ENCODE assay signal across 9 cellular contexts in genomic region chr4:71732706-71733105, GRCh38. TPM values are rescaled to one million over a fixed set of nuclear protein-coding genes. Genes with fewer than 3 reads are reported as not detected.
A peak's percentile ranks its signal among the peaks of the same experiment; 100 is the strongest.
DNase-seq lines count a peak whose midpoint lies in the region; ATAC-seq, FAIRE-seq and TF ChIP-seq lines count a peak whose summit lies in the region.
"Had no signal": no experiment of that assay in that cellular context is flagged by ENCODE, and none has a peak within 500 bp of the region (broad histone marks: within the 10 kb centered on the region; RNA-seq: fewer than 3 reads in every experiment).

No MANE protein-coding gene starts in this region.

- H3K27ac ChIP-seq in KMS-11 (peak overlapping the region; percentile 15; the same call in 1 of the 2 replicates), astrocyte (ENCODE audit: low read depth, low read length) (no peak overlapping the region), right lobe of liver (no peak overlapping the region)

- intact Hi-C loops in Calu3 (cut with micrococcal nuclease; ENCODE audit: unreplicated experiment) (loop anchor here (1.0 to 2.0 kb wide), 2 partner anchors 554 to 571 kb away; no protein-coding TSS in a partner anchor), right lobe of liver (cut with DNase I) (no loop called here), posterior vena cava (cut with DNase I) (loop anchor here in 1 of 2 donors (5.0 kb wide), 1 partner anchor 1345 kb away; no protein-coding TSS in a partner anchor)

- H3K9me3 Mint-ChIP-seq in Calu3 (ENCODE audit: low read depth, unreplicated experiment) (no peaks in the 10 kb centered on the region), astrocyte (ENCODE audit: unreplicated experiment) (peaks cover 3% of the 10 kb centered on the region)

- no peak overlapping the region for H3K27ac Mint-ChIP-seq in Calu3 (ENCODE audit: unreplicated experiment)
- no peak overlapping the region for H3K27ac Mint-ChIP-seq in astrocyte (ENCODE audit: unreplicated experiment)
- H3K27ac Mint-ChIP-seq: stimulated activated memory B cell treated with anti-CD40 and anti-IgM and Interleukin-4, amounts not matched to agents 10 μg/mL and 1 μg/mL and 100 μg/mL, for 72 hours had no signal

- WGBS in right lobe of liver (ENCODE audit: insufficient coverage, low coverage, low lambda C conversion rate, missing lambda C conversion rate), result 86% methylated on average over 2 of the region's 2 CpGs

- H2AFZ ChIP-seq in KMS-11 (ENCODE audit: low read depth) (no peak overlapping the region), astrocyte (ENCODE audit: low read depth, low read length) (no peak overlapping the region)

- H3K36me3 Mint-ChIP-seq in Calu3 (ENCODE audit: insufficient read depth, unreplicated experiment) (no peaks in the 10 kb centered on the region), astrocyte (ENCODE audit: low read depth, unreplicated experiment) (no peaks in the 10 kb centered on the region)
- H3K36me3 Mint-ChIP-seq: stimulated activated memory B cell treated with anti-CD40 and anti-IgM and Interleukin-4, amounts not matched to agents 10 μg/mL and 1 μg/mL and 100 μg/mL, for 72 hours had no signal

- H3K9ac ChIP-seq in KMS-11 (no peak overlapping the region), astrocyte (ENCODE audit: low read length) (no peak overlapping the region)

- H3K4me3 ChIP-seq in KMS-11 (IDR thresholded peaks at IDR 0.05; ENCODE audit: insufficient read depth, low read depth, low read length) (no peak overlapping the region), astrocyte (ENCODE audit: insufficient read depth, low read depth, low read length) (no peak overlapping the region), right lobe of liver (no peak overlapping the region)

- no peaks in the 10 kb centered on the region for H3K9me3 ChIP-seq in astrocyte (ENCODE audit: insufficient read depth, low read depth, low read length)
- no peaks in the 10 kb centered on the region for H3K9me3 ChIP-seq in right lobe of liver

- no peaks in the 10 kb centered on the region for H3K27me3 ChIP-seq in KMS-11 (ENCODE audit: insufficient read depth, low read depth)
- H3K27me3 ChIP-seq in astrocyte (ENCODE audit: insufficient read depth, low read length), result no peaks in the 10 kb centered on the region
- H3K27me3 ChIP-seq in right lobe of liver, result no peaks in the 10 kb centered on the region

- ATAC-seq in right lobe of liver (peak in 3 of 4 donors; percentile 36 to 59 (median 42)), HG02973 (IDR thresholded peaks at IDR 0.05; ENCODE audit: unreplicated experiment) (no peak), HG03432 (IDR thresholded peaks at IDR 0.05; ENCODE audit: unreplicated experiment) (no peak)
- ATAC-seq: stimulated activated memory B cell treated with anti-CD40 and anti-IgM and Interleukin-4, amounts not matched to agents 10 μg/mL and 1 μg/mL and 100 μg/mL, for 72 hours had no signal

- FAIRE-seq in astrocyte (lab: Jason Lieb, UNC), result no peak

- no peaks in the 10 kb centered on the region for H3K36me3 ChIP-seq in KMS-11 (ENCODE audit: insufficient read depth)
- no peaks in the 10 kb centered on the region for H3K36me3 ChIP-seq in astrocyte (ENCODE audit: insufficient read depth, low read length)
- H3K36me3 ChIP-seq in right lobe of liver, result peaks cover 0 to 4% (median 0%) of the 10 kb centered on the region in 4 donors

- H3K4me2 ChIP-seq in KMS-11 (no peak overlapping the region), astrocyte (ENCODE audit: low read length) (no peak overlapping the region)

- H4K20me1 ChIP-seq in KMS-11 (ENCODE audit: insufficient read depth), result no peaks in the 10 kb centered on the region
- no peaks in the 10 kb centered on the region for H4K20me1 ChIP-seq in astrocyte (ENCODE audit: insufficient read depth, low read length)

- H3K4me1 Mint-ChIP-seq in Calu3 (ENCODE audit: low read depth, unreplicated experiment) (no peaks in the 10 kb centered on the region), astrocyte (ENCODE audit: low read depth, unreplicated experiment) (peaks cover 2% of the 10 kb centered on the region)
- H3K4me1 Mint-ChIP-seq: stimulated activated memory B cell treated with anti-CD40 and anti-IgM and Interleukin-4, amounts not matched to agents 10 μg/mL and 1 μg/mL and 100 μg/mL, for 72 hours had no signal

- H3K27me3 Mint-ChIP-seq in Calu3 (ENCODE audit: unreplicated experiment) (no peaks in the 10 kb centered on the region), astrocyte (ENCODE audit: low read depth, unreplicated experiment) (no peaks in the 10 kb centered on the region)

- H3K4me3 Mint-ChIP-seq in Calu3 (ENCODE audit: low read depth, unreplicated experiment) (no peak overlapping the region), astrocyte (ENCODE audit: unreplicated experiment) (no peak overlapping the region)
- H3K4me3 Mint-ChIP-seq: stimulated activated memory B cell treated with anti-CD40 and anti-IgM and Interleukin-4, amounts not matched to agents 10 μg/mL and 1 μg/mL and 100 μg/mL, for 72 hours had no signal

- H3K79me2 ChIP-seq in KMS-11 (ENCODE audit: insufficient read depth, low read depth), result no peaks in the 10 kb centered on the region
- H3K79me2 ChIP-seq in astrocyte (ENCODE audit: insufficient read depth, low read length), result no peaks in the 10 kb centered on the region

- H3K4me1 ChIP-seq in KMS-11 (ENCODE audit: low read depth, poor library complexity, severe bottlenecking), result no peaks in the 10 kb centered on the region
- H3K4me1 ChIP-seq in astrocyte (ENCODE audit: insufficient read depth, low read length), result no peaks in the 10 kb centered on the region
- no peaks in the 10 kb centered on the region for H3K4me1 ChIP-seq in right lobe of liver

- no TSS peak for BruUV-seq in Calu3 (replicated peaks; lab: Mats Ljungman, UMichigan)

- DNase-seq in Calu3, result no peak
- peak; percentile 38 for DNase-seq in astrocyte (ENCODE audit: low read depth)
- no peak for DNase-seq in right lobe of liver
- no peak for DNase-seq in activated CD8-positive, alpha-beta memory T cell treated with anti-CD3 and anti-CD28 coated beads for 24 hours
- DNase-seq in posterior vena cava (ENCODE audit: low spot score), result no peak

- TF ChIP-seq CTCF in Calu3 (IDR thresholded peaks at IDR 0.05; ENCODE audit: unreplicated experiment) (peak; percentile 24), KMS-11 (conservative IDR thresholded peaks at IDR 0.05; ENCODE audit: low read depth, low read length) (peak; percentile 54; the same call in 1 of the 2 replicates), astrocyte (IDR thresholded peaks at IDR 0.05; ENCODE audit: insufficient read depth, low read depth, low read length) (peak; percentile 67), right lobe of liver (IDR thresholded peaks at IDR 0.05) (peak; percentile 37 to 48 (median 42))

- CTCF ChIA-PET in Calu3 (lab: Charles Lee), result interaction anchor here (1.6 kb wide), 1 partner anchor 553 kb away, joined by 4 read pairs; no protein-coding TSS in a partner anchor

- TF ChIP-seq POLR2A in right lobe of liver (IDR thresholded peaks at IDR 0.05), result no peak

RNA-seq across cellular contexts. Expression of gene GC, which starts 51.2 kb away (rescaled TPM):
- total RNA-seq in Calu3 (2022) (0.90 and 2.5 TPM in 2 replicates), astrocyte (not detected in 2 replicates), right lobe of liver (1,000 to 10,000 TPM; 2,822 to 4,781 (median 3,863) TPM), posterior vena cava (under 1 TPM in 1 of 2 donors, not detected in 1; 0.56 TPM)

Comparison
In these comparisons a context has a peak if more than half of its experiments do, and no peak if none do; other contexts are left out.
1. ATAC-seq: peak in right lobe of liver (3 of 4); none in HG02973 (single experiment) and HG03432 (single experiment).
2. RNA of gene GC, which starts 51.2 kb away (total RNA-seq): 2,822 to 4,781 TPM in right lobe of liver; 0.90 to 2.5 TPM in Calu3, 0.56 TPM in posterior vena cava and not detected in astrocyte; every median in the first group is over 100 times any median in the second.
3. Peak in every context shown above with its lines, with median percentiles within 50 percentile points of each other: CTCF ChIP-seq.